ENCODE assay signal across 2 cellular contexts in the genomic region with DNA sequence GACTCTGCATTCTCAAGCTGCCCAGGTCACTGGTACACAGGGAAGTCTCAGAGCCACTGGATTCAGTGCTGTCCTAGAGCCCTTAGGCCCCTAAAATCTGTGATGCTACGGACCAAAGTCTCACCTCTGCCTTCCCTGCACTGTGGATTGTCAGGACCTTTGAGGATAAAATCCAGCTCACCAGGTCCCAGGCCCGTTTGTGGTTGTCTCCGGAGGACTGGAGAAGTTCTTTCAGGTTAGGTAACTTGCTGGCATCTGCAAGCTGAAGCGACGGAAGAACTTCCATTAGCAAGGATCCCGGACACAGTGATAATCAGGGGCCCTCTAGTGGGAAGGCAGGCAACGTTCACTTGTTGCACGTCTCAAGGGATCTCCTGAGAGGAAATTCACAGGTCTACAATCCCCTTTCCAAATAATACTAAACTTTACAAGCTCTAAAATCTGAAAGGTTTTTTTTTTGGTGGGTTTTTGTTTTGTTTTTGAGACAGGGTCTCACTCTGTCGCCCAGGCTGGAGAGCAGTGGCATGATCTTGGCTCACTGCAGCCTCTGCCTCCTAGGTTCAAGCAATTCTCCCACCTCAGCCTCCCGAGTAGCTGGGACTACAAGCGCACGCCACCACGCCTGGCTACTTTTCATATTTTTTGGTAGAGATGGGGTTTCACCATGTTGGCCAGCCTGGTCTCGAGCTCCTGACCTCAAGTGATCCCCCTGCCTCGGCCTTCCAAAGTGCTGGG.
TF ChIP-seq lines count a peak whose summit lies in the region.

No MANE protein-coding gene starts in this region.

TF ChIP-seq in IMR-90, 13 proteins besides CTCF, POLR2A, EP300 and RAD21:
- peak; percentile 91 for TF ChIP-seq SMC3 (IDR thresholded peaks at IDR 0.05; ENCODE audit: low read depth, low read length)

TF ChIP-seq in H1, 55 proteins besides CTCF, POLR2A, EP300 and RAD21:
- peak; percentile 67; the same call in 1 of the 2 replicates for TF ChIP-seq YY1 (IDR thresholded peaks at IDR 0.05; ENCODE audit: low read depth, low read length)
- TF ChIP-seq TBP (IDR thresholded peaks at IDR 0.05; ENCODE audit: low read depth, low read length): peak; percentile 71
TF ChIP-seq in H1: peak in this region for 2; not testable (repeated sequence) for 53.
